ENCODE assay signal across 23 cellular contexts in the genomic region with DNA sequence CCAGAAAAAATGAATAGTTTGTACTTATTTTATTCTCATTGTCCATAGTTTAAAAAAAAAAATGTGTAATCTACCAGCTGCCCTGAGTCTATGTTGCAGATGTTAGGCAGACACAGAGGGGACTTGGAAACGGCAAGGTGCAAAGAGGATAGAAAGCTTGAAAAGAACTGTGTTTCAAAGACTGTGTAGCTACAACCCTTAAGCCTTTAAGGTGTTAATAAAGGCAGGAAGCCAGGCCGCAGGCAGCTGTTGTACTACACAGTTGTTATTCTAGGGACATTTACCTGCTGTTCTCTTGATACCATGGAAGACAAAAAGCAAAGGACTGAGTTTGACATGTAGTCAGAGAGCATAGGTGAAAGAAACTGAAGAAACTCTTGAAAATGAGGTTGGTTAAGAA.
"Had no signal": no experiment of that assay in that cellular context is flagged by ENCODE, and none has a peak within 500 bp of the region (broad histone marks: within the 10 kb centered on the region; RNA-seq: fewer than 3 reads in every experiment).

No MANE protein-coding gene starts in this region.

- H3K27ac ChIP-seq: HL-60, KMS-11, RWPE1 had no signal

- H3K4me2 ChIP-seq: KMS-11, SK-N-SH had no signal

- H3K9me2 ChIP-seq: SK-N-SH had no signal

- FAIRE-seq: HTR-8/SVneo, K562 had no signal

- H3K9me3 ChIP-seq: SK-N-SH had no signal

- H3K9ac ChIP-seq: KMS-11, SK-N-SH had no signal

- H3K4me3 ChIP-seq: K562 had no signal

- H3K4me3 Mint-ChIP-seq: IgD-negative memory B cell had no signal

- ATAC-seq: K562, Panc1, PC-3 had no signal

- H3K4me1 Mint-ChIP-seq: IgD-negative memory B cell had no signal

- H3K27ac Mint-ChIP-seq: IgD-negative memory B cell had no signal

- DNase-seq: Kasumi-1, MM.1S, NCI-H1092 treated with DMSO at 0.1 percent for 48 hours, NCI-H1436, NCI-H187, NCI-H2029, NCI-H2081 treated with DMSO at 0.1 percent for 48 hours, NCI-H2171, NCI-H226, NCI-H446, NCI-H524, NCI-H69, NCI-H774, PC-3, SHP77, SK-N-SH had no signal
